In the genomic region with DNA sequence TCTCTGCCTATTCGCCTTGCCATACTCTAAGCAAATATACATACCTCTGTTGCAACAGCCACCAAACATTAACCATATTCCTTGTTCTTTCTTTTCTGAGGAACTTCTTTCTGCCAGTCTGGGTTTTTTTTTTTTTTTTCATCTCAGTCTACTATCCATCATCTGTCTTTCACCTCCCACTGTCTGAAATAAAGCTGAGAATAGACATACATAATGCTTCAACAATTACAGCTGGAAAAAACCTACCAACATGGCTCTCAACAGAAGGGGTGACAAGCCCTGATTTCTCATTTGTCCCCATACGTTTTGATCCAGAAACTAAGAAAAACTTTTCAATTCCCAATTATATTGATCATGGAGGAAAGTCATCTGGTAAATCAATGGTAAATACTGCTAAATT, we compare ENCODE assay signal across 26 cellular contexts.
DNase-seq lines count a peak whose midpoint lies in the region; TF ChIP-seq lines count a peak whose summit lies in the region.
"Had no signal": no experiment of that assay in that cellular context is flagged by ENCODE, and none has a peak within 500 bp of the region (broad histone marks: within the 10 kb centered on the region; RNA-seq: fewer than 3 reads in every experiment).

No MANE protein-coding gene starts in this region.

- DNase-seq in DMS79 (lab: John Stamatoyannopoulos, UW) = no peak
- DNase-seq: 8988T; ACHN; AML-193; BE2C; C1 segment of cervical spinal cord; Caco-2; Calu3; CD4-positive, alpha-beta memory T cell; CD4-positive, alpha-beta T cell; CD4-positive, CD25-positive, alpha-beta regulatory T cell; CD8-positive, alpha-beta memory T cell; CD8-positive, alpha-beta T cell; COR-L47; DMS 273 treated with DMSO at 0.1 percent for 48 hours; DMS153; DMS53; DMS79 treated with DMSO at 0.1 percent for 48 hours; DND-41; EL had no signal

- TF ChIP-seq CTCF in neural cell (IDR thresholded peaks at IDR 0.05; ENCODE audit: poor library complexity, severe bottlenecking) = no peak

- no peaks in the 10 kb centered on the region for H3F3A ChIP-seq in neural cell (ENCODE audit: insufficient read depth, low read length, poor library complexity, severe bottlenecking)

- no peak overlapping the region for H2AFZ ChIP-seq in neural cell (ENCODE audit: low read depth, low read length)

- no peak for TF ChIP-seq RAD21 in neural cell (conservative IDR thresholded peaks at IDR 0.05)

- TF ChIP-seq EP300 in neural cell (conservative IDR thresholded peaks at IDR 0.05; ENCODE audit: poor library complexity, severe bottlenecking) = peak; percentile 61

- H3K9me3 ChIP-seq in neural cell (ENCODE audit: low read length) = no peaks in the 10 kb centered on the region
- H3K9me3 ChIP-seq: A549; BE2C; BLaER1; BLaER1 treated with 17β-estradiol and CSF1 and Interleukin-3, amounts not matched to agents 10 nM and 100 nM; Caco-2 had no signal

- H3K4me3 ChIP-seq in neural cell (ENCODE audit: low read length) = no peak overlapping the region
- H3K4me3 ChIP-seq: A549; BLaER1; BLaER1 treated with 17β-estradiol and CSF1 and Interleukin-3, amounts not matched to agents 10 nM and 100 nM had no signal

- peak overlapping the region; percentile 1 for H3K27ac ChIP-seq in neural cell (ENCODE audit: low read length)
- H3K27ac ChIP-seq: 22Rv1; A549; BLaER1; BLaER1 treated with 17β-estradiol and CSF1 and Interleukin-3, amounts not matched to agents 10 nM and 100 nM; C4-2B had no signal

- H3K27me3 ChIP-seq in neural cell (ENCODE audit: insufficient read depth, low read depth, low read length) = no peaks in the 10 kb centered on the region
- H3K27me3 ChIP-seq: BE2C; BLaER1; BLaER1 treated with 17β-estradiol and CSF1 and Interleukin-3, amounts not matched to agents 10 nM and 100 nM had no signal

- H4K20me1 ChIP-seq in neural cell (ENCODE audit: insufficient read depth) = no peaks in the 10 kb centered on the region
- H4K20me1 ChIP-seq: BLaER1; BLaER1 treated with 17β-estradiol and CSF1 and Interleukin-3, amounts not matched to agents 10 nM and 100 nM had no signal

- H3K4me2 ChIP-seq in neural cell (ENCODE audit: low read length) = no peak overlapping the region
- H3K4me2 ChIP-seq: A549; BLaER1; BLaER1 treated with 17β-estradiol and CSF1 and Interleukin-3, amounts not matched to agents 10 nM and 100 nM had no signal

- no peaks in the 10 kb centered on the region for H3K9me2 ChIP-seq in neural cell (ENCODE audit: insufficient read depth, low read length)

- no peak overlapping the region for H3K9ac ChIP-seq in neural cell (ENCODE audit: low read length)
- H3K9ac ChIP-seq: BLaER1; BLaER1 treated with 17β-estradiol and CSF1 and Interleukin-3, amounts not matched to agents 10 nM and 100 nM had no signal

- H3K79me2 ChIP-seq in neural cell (replicated peaks; ENCODE audit: insufficient read depth, low read length) = no peaks in the 10 kb centered on the region

- no peaks in the 10 kb centered on the region for H3K36me3 ChIP-seq in neural cell (ENCODE audit: insufficient read depth, low read length)
- H3K36me3 ChIP-seq: BE2C; BLaER1; BLaER1 treated with 17β-estradiol and CSF1 and Interleukin-3, amounts not matched to agents 10 nM and 100 nM had no signal

TF ChIP-seq in neural cell, 6 proteins besides CTCF, POLR2A, EP300 and RAD21:
- TF ChIP-seq, protein P1, sequence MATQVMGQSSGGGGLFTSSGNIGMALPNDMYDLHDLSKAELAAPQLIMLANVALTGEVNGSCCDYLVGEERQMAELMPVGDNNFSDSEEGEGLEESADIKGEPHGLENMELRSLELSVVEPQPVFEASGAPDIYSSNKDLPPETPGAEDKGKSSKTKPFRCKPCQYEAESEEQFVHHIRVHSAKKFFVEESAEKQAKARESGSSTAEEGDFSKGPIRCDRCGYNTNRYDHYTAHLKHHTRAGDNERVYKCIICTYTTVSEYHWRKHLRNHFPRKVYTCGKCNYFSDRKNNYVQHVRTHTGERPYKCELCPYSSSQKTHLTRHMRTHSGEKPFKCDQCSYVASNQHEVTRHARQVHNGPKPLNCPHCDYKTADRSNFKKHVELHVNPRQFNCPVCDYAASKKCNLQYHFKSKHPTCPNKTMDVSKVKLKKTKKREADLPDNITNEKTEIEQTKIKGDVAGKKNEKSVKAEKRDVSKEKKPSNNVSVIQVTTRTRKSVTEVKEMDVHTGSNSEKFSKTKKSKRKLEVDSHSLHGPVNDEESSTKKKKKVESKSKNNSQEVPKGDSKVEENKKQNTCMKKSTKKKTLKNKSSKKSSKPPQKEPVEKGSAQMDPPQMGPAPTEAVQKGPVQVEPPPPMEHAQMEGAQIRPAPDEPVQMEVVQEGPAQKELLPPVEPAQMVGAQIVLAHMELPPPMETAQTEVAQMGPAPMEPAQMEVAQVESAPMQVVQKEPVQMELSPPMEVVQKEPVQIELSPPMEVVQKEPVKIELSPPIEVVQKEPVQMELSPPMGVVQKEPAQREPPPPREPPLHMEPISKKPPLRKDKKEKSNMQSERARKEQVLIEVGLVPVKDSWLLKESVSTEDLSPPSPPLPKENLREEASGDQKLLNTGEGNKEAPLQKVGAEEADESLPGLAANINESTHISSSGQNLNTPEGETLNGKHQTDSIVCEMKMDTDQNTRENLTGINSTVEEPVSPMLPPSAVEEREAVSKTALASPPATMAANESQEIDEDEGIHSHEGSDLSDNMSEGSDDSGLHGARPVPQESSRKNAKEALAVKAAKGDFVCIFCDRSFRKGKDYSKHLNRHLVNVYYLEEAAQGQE (IDR thresholded peaks at IDR 0.05; ENCODE audit: borderline replicate concordance) = peak; percentile 51
- TF ChIP-seq MXI1 (conservative IDR thresholded peaks at IDR 0.05; ENCODE audit: poor library complexity, severe bottlenecking) (no peak), EZH2 (IDR thresholded peaks at IDR 0.05; ENCODE audit: borderline replicate concordance, insufficient read depth, low read length, poor library complexity, severe bottlenecking) (no peak), POLR2AphosphoS5 (IDR thresholded peaks at IDR 0.05) (peak; percentile 12), SMC3 (conservative IDR thresholded peaks at IDR 0.05; ENCODE audit: poor library complexity) (no peak), TAF1 (IDR thresholded peaks at IDR 0.05; ENCODE audit: low read depth) (no peak)
